Comparison of ENCODE assay signal across 9 cellular contexts in the genomic region with DNA sequence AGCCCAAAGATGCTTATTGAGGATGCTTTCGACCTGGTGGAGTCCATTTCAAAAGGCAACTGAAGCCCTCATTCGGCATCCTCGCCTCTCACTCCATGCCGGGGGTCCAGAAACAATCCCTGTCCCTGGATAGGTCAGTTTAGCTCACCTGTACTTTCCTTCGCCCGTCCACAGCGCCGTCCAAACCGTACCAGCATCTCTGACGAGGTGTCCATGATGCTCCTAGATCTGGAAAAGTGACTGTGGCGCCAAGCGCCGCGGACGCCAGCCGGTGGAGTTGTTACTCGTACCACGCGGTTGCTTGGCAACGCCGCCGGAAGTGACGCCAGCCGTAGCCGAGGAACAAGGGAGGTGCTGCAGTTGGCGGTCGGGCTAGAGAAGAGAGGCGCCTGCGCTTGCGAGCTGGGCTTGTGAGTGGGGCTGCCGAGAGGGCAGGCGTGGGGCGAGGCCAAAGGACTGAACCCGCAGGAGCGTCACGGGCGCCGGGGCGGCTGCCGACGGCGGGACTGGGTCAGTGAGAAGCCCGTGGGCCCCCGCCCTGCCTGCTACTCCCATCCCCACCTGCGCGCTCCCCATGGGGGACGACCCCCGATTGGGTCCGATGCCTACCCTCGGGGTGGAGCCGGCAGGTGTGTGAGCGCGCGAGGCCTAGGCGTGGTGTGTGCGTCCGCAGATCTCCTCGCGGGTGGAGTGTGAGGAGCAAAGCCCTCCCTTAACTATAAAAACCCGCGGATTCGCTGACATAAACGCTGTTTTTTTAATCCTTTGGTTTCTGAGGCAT. TPM values are rescaled to one million over a fixed set of nuclear protein-coding genes. Genes with fewer than 3 reads are reported as not detected.
A peak's percentile ranks its signal among the peaks of the same experiment; 100 is the strongest.
DNase-seq lines count a peak whose midpoint lies in the region; ATAC-seq, FAIRE-seq and TF ChIP-seq lines count a peak whose summit lies in the region.
"Had no signal": no experiment of that assay in that cellular context is flagged by ENCODE, and none has a peak within 500 bp of the region (broad histone marks: within the 10 kb centered on the region; RNA-seq: fewer than 3 reads in every experiment).

A gene with protein sequence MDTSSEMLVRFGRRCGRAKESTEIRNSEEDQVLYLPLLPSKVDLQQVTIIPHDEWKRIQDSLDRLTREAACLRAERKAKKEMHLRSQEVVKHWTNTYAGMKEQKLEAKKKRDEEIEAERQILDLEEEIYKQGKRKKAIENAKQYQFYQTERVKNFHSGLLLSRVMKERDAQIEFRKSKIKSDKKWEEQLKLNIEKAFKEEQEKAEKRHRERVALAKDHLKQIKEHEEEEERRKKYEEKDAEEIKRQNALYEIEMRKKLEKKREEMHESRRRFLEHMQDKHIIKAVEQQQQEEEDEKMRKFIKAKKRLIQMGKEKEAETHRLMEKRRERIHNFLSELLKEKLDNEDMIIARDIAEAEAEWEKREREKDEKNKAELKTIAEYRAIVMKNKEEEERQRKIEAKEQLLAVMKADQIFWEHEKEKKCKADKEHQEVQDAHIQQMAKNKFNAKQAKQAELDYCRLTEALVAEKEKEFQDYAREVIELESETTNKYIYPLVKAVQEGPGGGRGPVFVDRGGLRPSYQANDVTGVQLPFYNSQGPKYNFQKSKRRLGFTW (minus strand): TSS at position 293 of the 781 bp plus-strand sequence. CDS start 78 bp downstream, at position 215.
A gene with protein sequence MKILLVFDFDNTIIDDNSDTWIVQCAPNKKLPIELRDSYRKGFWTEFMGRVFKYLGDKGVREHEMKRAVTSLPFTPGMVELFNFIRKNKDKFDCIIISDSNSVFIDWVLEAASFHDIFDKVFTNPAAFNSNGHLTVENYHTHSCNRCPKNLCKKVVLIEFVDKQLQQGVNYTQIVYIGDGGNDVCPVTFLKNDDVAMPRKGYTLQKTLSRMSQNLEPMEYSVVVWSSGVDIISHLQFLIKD (plus strand): TSS at position 357 of the 781 bp plus-strand sequence. CDS start 6,503 bp downstream, outside the sequence.

- dilution Hi-C loops in keratinocyte (cut with MboI; ENCODE audit: extremely low pct_ligation_motif_present, low sequenced_read_pairs), result no loop called here

- H3K27me3 ChIP-seq in keratinocyte (ENCODE audit: control insufficient read depth, extremely low read depth, insufficient read depth, low read length), result no peaks in the 10 kb centered on the region

- FAIRE-seq in keratinocyte (lab: Jason Lieb, UNC), result peak; percentile 79
- FAIRE-seq: colon had no signal

- H3K4me1 ChIP-seq in keratinocyte (ENCODE audit: control insufficient read depth, extremely low read depth, insufficient read depth, low read length), result peaks cover 4% of the 10 kb centered on the region

- TF ChIP-seq POLR2A in GM19099 (IDR thresholded peaks at IDR 0.05; ENCODE audit: extremely low read depth, insufficient read length, low read depth), result peak; percentile 84

- H2AFZ ChIP-seq in keratinocyte (ENCODE audit: control insufficient read depth, low read length), result peak within 1 kb of the TSS; percentile 82

- ATAC-seq in HG03378 (IDR thresholded peaks at IDR 0.05; ENCODE audit: unreplicated experiment), result peak; percentile 96

- no peaks in the 10 kb centered on the region for H3K9me1 ChIP-seq in keratinocyte (ENCODE audit: control insufficient read depth, extremely low read depth, insufficient read depth, low read length)

- TF ChIP-seq CTCF in keratinocyte (optimal IDR thresholded peaks at IDR 0.05 in 1 of 3, IDR thresholded peaks at IDR 0.05 in 1 of 3, conservative IDR thresholded peaks at IDR 0.05 in 1 of 3; ENCODE audit: extremely low read depth in 1 of 3, insufficient read depth in 2 of 3, low read length in 3 of 3), result no peak

- H3K9me3 ChIP-seq in keratinocyte (ENCODE audit: control insufficient read depth, low read depth, low read length), result no peaks in the 10 kb centered on the region

- no peaks in the 10 kb centered on the region for H3K79me2 ChIP-seq in keratinocyte (ENCODE audit: control insufficient read depth, insufficient read depth, low read length)

- no peaks in the 10 kb centered on the region for H3K36me3 ChIP-seq in keratinocyte (ENCODE audit: control insufficient read depth in 2 of 2, extremely low read depth in 1 of 2, insufficient read depth in 2 of 2, low read length in 2 of 2)

- peak within 1 kb of the TSS; percentile 63 for H3K27ac ChIP-seq in keratinocyte (ENCODE audit: control insufficient read depth, insufficient read depth, low read length)

- H4K20me1 ChIP-seq in keratinocyte (ENCODE audit: control insufficient read depth, extremely low read depth, insufficient read depth, low read length), result no peaks in the 10 kb centered on the region

- peak within 1 kb of the TSS; percentile 65 to 94 (median 77) for H3K4me3 ChIP-seq in keratinocyte (ENCODE audit: control insufficient read depth in 2 of 3, extremely low read depth in 1 of 3, insufficient read depth in 2 of 3, low read depth in 1 of 3, low read length in 3 of 3)

- H3K4me2 ChIP-seq in keratinocyte (ENCODE audit: control insufficient read depth, extremely low read depth, insufficient read depth, low read depth, low read length), result peak within 1 kb of the TSS; percentile 78

- peak within 1 kb of the TSS; percentile 77 for H3K9ac ChIP-seq in keratinocyte (ENCODE audit: control insufficient read depth, extremely low read depth, insufficient read depth, low read length)

- DNase-seq in AML-193 (lab: John Stamatoyannopoulos, UW), result peak; percentile 82 to 89
- peak; percentile 85 for DNase-seq in NCI-H446 treated with DMSO at 0.1 percent for 48 hours (lab: John Stamatoyannopoulos, UW)
- DNase-seq in activated CD4-positive, CD25-positive, alpha-beta regulatory T cell treated with anti-CD3 and anti-CD28 coated beads, Interleukin-2, amount 50 U/mL, for 72 hours, result peak; percentile 98
- DNase-seq in cerebellum (ENCODE audit: low spot score), result peak; percentile 97
- DNase-seq in keratinocyte (ENCODE audit: low read depth, low spot score), result peak; percentile 77
- peak; percentile 96 to 99 (median 96) for DNase-seq in stimulated activated CD4-positive, alpha-beta T cell treated with anti-CD3 and anti-CD28 coated beads, Interleukin-12 subunit alpha, Interleukin-12 subunit beta, amount 100 ng/mL, for 48 hours (ENCODE audit: low read depth in 2 of 3, low spot score in 1 of 3)

RNA-seq across cellular contexts. Expression of the first gene that starts in this region (rescaled TPM):
- 1.5 TPM for total RNA-seq in cerebellum
- polyA plus RNA-seq in keratinocyte, result 0.03 to 0.30 TPM in 2 of 3 replicates, not detected in the other
- not detected for polyA plus RNA-seq in keratinocyte (2011; ENCODE audit: low read depth)
- not detected in 2 replicates for polyA plus RNA-seq in keratinocyte (2011; cell fraction: cytosol; rRNA removed)
- not detected in 2 replicates for polyA plus RNA-seq in keratinocyte (2011; cell fraction: nucleus; rRNA removed)
- 0.22 TPM in 1 of 2 replicates, not detected in the other for polyA plus RNA-seq in keratinocyte (2012; ENCODE audit: low replicate concordance)
- not detected in 3 replicates for polyA minus RNA-seq in keratinocyte
- polyA minus RNA-seq in keratinocyte (2011; cell fraction: cytosol; rRNA and poly(A)+ RNA removed), result not detected
- not detected in 2 replicates for polyA minus RNA-seq in keratinocyte (2011; cell fraction: nucleus; rRNA and poly(A)+ RNA removed)

RNA-seq across cellular contexts. Expression of the second gene that starts in this region (rescaled TPM):
- total RNA-seq in cerebellum, result 19.7 TPM
- 0.73 to 2.9 TPM (median 1.6 TPM) in 3 replicates for polyA plus RNA-seq in keratinocyte
- polyA plus RNA-seq in keratinocyte (2011; ENCODE audit: low read depth), result 1.2 TPM
- 1.0 and 1.7 TPM in 2 replicates for polyA plus RNA-seq in keratinocyte (2011; cell fraction: cytosol; rRNA removed)
- 2.5 and 2.7 TPM in 2 replicates for polyA plus RNA-seq in keratinocyte (2011; cell fraction: nucleus; rRNA removed)
- polyA plus RNA-seq in keratinocyte (2012; ENCODE audit: low replicate concordance), result 1.1 and 1.7 TPM in 2 replicates
- polyA minus RNA-seq in keratinocyte, result 0.30 to 0.64 TPM in 2 of 3 replicates, not detected in the other
- polyA minus RNA-seq in keratinocyte (2011; cell fraction: cytosol; rRNA and poly(A)+ RNA removed), result not detected
- 1.1 and 1.4 TPM in 2 replicates for polyA minus RNA-seq in keratinocyte (2011; cell fraction: nucleus; rRNA and poly(A)+ RNA removed)

Comparison
In these comparisons a context has a peak if more than half of its experiments do, and no peak if none do; other contexts are left out.
1. Peak in every context shown above with its lines: DNase-seq, ATAC-seq, H3K4me3 ChIP-seq and H3K27ac ChIP-seq.